Comparison of ENCODE assay signal across 14 cellular contexts in genomic region chr6:150409576-150410066, GRCh38. TPM values are rescaled to one million over a fixed set of nuclear protein-coding genes. Genes with fewer than 3 reads are reported as not detected.
DNase-seq lines count a peak whose midpoint lies in the region; ATAC-seq, FAIRE-seq and TF ChIP-seq lines count a peak whose summit lies in the region.
"Had no signal": no experiment of that assay in that cellular context is flagged by ENCODE, and none has a peak within 500 bp of the region (broad histone marks: within the 10 kb centered on the region; RNA-seq: fewer than 3 reads in every experiment).

No MANE protein-coding gene starts in this region.

- no peaks in the 10 kb centered on the region for H3K9me3 ChIP-seq in lower lobe of right lung

- intact Hi-C loops in lower lobe of right lung (cut with DNase I) = loop anchor here (10.0 kb wide), 1 partner anchor 335 kb away; no protein-coding TSS in a partner anchor

- no peaks in the 10 kb centered on the region for H3K27me3 ChIP-seq in lower lobe of right lung (ENCODE audit: low read depth)

- no peak for TF ChIP-seq CTCF in C4-2B (conservative IDR thresholded peaks at IDR 0.05)
- no peak for TF ChIP-seq CTCF in VCaP (conservative IDR thresholded peaks at IDR 0.05)
- no peak for TF ChIP-seq CTCF in lower lobe of right lung (IDR thresholded peaks at IDR 0.05)
- TF ChIP-seq CTCF in D721Med (IDR thresholded peaks at IDR 0.05; ENCODE audit: insufficient read depth, missing control alignments) = no peak

- DNase-seq in NCI-H1092 treated with DMSO at 0.1 percent for 48 hours (lab: John Stamatoyannopoulos, UW) (peak; percentile 72), lower lobe of right lung (peak; percentile 67), D721Med (ENCODE audit: insufficient read length, low spot score) (no peak), NCI-H187 (lab: John Stamatoyannopoulos, UW) (no peak)
- DNase-seq: activated CD4-positive, alpha-beta T cell treated with anti-CD3 and anti-CD28 coated beads, Interleukin-2, amount 50 U/mL, for 1 hour; CD4-positive, CD25-positive, alpha-beta regulatory T cell; glutamatergic neuron; stimulated activated CD8-positive, alpha-beta memory T cell treated with anti-CD3 and anti-CD28 coated beads, Interleukin-4, amount 100 ng/mL, for 48 hours had no signal

- peaks cover 22% of the 10 kb centered on the region for H3K4me1 ChIP-seq in lower lobe of right lung

- H3K27ac ChIP-seq in C4-2B (peak overlapping the region; percentile 38; the same call in 1 of the 2 replicates), VCaP (peak overlapping the region; percentile 25), lower lobe of right lung (peak overlapping the region; percentile 10)

- H3K36me3 ChIP-seq in lower lobe of right lung = no peaks in the 10 kb centered on the region

- no peak overlapping the region for H3K4me3 ChIP-seq in lower lobe of right lung

- ATAC-seq in lower lobe of right lung (peak; percentile 18 to 55), esophagus mucosa (no peak), HG03521 (IDR thresholded peaks at IDR 0.05; ENCODE audit: unreplicated experiment) (no peak)

- FAIRE-seq in D721Med (lab: Jason Lieb, UNC) = no peak
- FAIRE-seq: bronchial epithelial cell had no signal

RNA-seq across cellular contexts. Expression of gene IYD, which starts 40.8 kb away (rescaled TPM):
- total RNA-seq in lower lobe of right lung = 1.9 TPM
- not detected for total RNA-seq in esophagus mucosa
- total RNA-seq: bronchial epithelial cell; CD4-positive, CD25-positive, alpha-beta regulatory T cell; osteocyte had no signal

Comparison
In these comparisons a context has a peak if more than half of its experiments do, and no peak if none do; other contexts are left out.
1. DNase-seq: peak in NCI-H1092 treated with DMSO at 0.1 percent for 48 hours (single experiment) and lower lobe of right lung (single experiment); none in D721Med (single experiment) and NCI-H187 (0 of 2).
2. ATAC-seq: peak in lower lobe of right lung (2 of 2); none in esophagus mucosa (single experiment) and HG03521 (single experiment).
3. Peak in every context shown above with its lines, with median percentiles within 50 percentile points of each other: H3K27ac ChIP-seq.